Comparison of ENCODE assay signal across 1 cellular context in the genomic region with DNA sequence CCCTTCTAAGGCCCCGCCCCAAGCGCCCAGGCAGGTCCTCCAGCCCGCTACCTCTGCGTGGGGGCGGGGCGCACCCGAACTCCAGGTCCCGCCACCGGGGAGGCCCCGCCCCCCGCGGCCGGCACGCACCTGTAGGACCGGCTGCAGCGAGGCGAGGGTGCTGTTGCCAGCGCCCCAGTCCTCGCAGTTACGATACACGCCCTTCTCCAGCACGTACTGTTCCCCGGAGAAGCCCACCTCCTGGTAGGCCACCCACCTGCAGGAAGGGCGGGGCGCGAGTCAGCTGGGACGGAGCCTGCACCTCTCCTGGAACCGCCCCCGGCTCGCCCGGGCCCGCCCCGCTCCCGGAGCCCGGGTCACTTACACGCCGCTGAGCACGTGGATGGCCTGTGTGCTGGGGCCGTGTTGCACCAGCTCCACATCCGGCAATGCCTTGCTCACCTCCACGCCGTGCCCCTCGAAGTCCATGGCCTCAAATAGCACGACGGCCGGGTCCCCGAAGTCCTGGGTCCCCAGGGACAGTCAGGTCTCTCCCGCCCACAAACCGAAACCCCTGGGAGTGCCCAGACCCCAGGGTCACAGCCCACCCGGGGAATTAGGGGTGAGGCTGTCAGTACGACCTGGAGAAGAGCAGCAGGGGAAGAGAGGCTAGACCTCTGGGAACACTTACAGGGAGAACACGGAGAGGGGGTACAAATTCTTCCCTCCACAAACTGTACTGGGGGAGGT.
TF ChIP-seq lines count a peak whose summit lies in the region.

No MANE protein-coding gene starts in this region.

TF ChIP-seq in K562, 482 proteins besides CTCF, POLR2A, EP300 and RAD21 (continues in another document):
- TF ChIP-seq MCM2 (IDR thresholded peaks at IDR 0.05; ENCODE audit: low read depth) (no peak), ZNF354B (CRISPR knock-in tag; IDR thresholded peaks at IDR 0.05) (peak; percentile 64; the same call in 1 of the 2 replicates), POU5F1 (IDR thresholded peaks at IDR 0.05; ENCODE audit: borderline replicate concordance, low read depth, low read length, partially characterized antibody) (no peak), RBBP5 (IDR thresholded peaks at IDR 0.05; ENCODE audit: borderline replicate concordance, insufficient read depth, low read length, poor library complexity, severe bottlenecking) (peak; percentile 60), NCOA6 (IDR thresholded peaks at IDR 0.05) (no peak), IRF2 (CRISPR knock-in tag; IDR thresholded peaks at IDR 0.05) (peak; percentile 91; the same call in 1 of the 2 replicates), CREB1 (IDR thresholded peaks at IDR 0.05) (no peak; the same call in none of the 2 replicates), CREB1 (CRISPR knock-in tag; IDR thresholded peaks at IDR 0.05) (peak; percentile 83), ZNF584 (CRISPR knock-in tag; IDR thresholded peaks at IDR 0.05; ENCODE audit: low read depth) (peak; percentile 99), DDX20 (tag; IDR thresholded peaks at IDR 0.05; ENCODE audit: low read depth) (peak; percentile 84), MECOM (CRISPR knock-in tag; IDR thresholded peaks at IDR 0.05) (peak; percentile 95), ZNF57 (CRISPR knock-in tag; IDR thresholded peaks at IDR 0.05) (no peak), BRD4 (IDR thresholded peaks at IDR 0.05) (peak; percentile 97), HMGXB4 (CRISPR knock-in tag; IDR thresholded peaks at IDR 0.05) (peak; percentile 89; the same call in 1 of the 2 replicates), FOSL1 (tag; conservative IDR thresholded peaks at IDR 0.05) (peak; percentile 71), TFAM (CRISPR knock-in tag; conservative IDR thresholded peaks at IDR 0.05) (no peak), ARID2 (IDR thresholded peaks at IDR 0.05) (peak; percentile 39; the same call in 1 of the 2 replicates), MCM5 (IDR thresholded peaks at IDR 0.05; ENCODE audit: low read depth) (no peak), ZBTB9 (CRISPR knock-in tag; IDR thresholded peaks at IDR 0.05) (peak; percentile 98), ZBTB12 (CRISPR knock-in tag; IDR thresholded peaks at IDR 0.05) (peak; percentile 62), NCOR1 (IDR thresholded peaks at IDR 0.05) (no peak), FOXA3 (CRISPR knock-in tag; conservative IDR thresholded peaks at IDR 0.05 in 1 of 2, IDR thresholded peaks at IDR 0.05 in 1 of 2) (peak; percentile 14 to 83; a peak in 2 of 4 replicates), GABPA (tag; conservative IDR thresholded peaks at IDR 0.05; ENCODE audit: low read depth) (peak; percentile 84), ZEB2 (IDR thresholded peaks at IDR 0.05) (peak; percentile 83), ZNF644 (tag; IDR thresholded peaks at IDR 0.05; ENCODE audit: low read depth) (peak; percentile 89; the same call in 1 of the 2 replicates), ZKSCAN1 (IDR thresholded peaks at IDR 0.05; ENCODE audit: low read depth, low read length) (0 out of 2 replicates have a peak, but pooled peaks have one; percentile 13), CGGBP1 (CRISPR knock-in tag; IDR thresholded peaks at IDR 0.05) (no peak), PHF21A (IDR thresholded peaks at IDR 0.05; ENCODE audit: borderline replicate concordance, low read depth) (peak; percentile 6; the same call in 1 of the 2 replicates), CCNT2 (IDR thresholded peaks at IDR 0.05; ENCODE audit: borderline replicate concordance, extremely low read depth, insufficient read length, low read depth, low read length) (peak; percentile 58), WHSC1 (IDR thresholded peaks at IDR 0.05; ENCODE audit: low read length) (no peak), ETS1 (conservative IDR thresholded peaks at IDR 0.05; ENCODE audit: control insufficient read depth, low read depth, low read length) (0 out of 2 replicates have a peak, but pooled peaks have one; percentile 64), NR2C2 (CRISPR knock-in tag; IDR thresholded peaks at IDR 0.05) (peak; percentile 93), NR2C2 (tag; IDR thresholded peaks at IDR 0.05) (peak; percentile 94), ZNF639 (CRISPR knock-in tag; conservative IDR thresholded peaks at IDR 0.05 in 1 of 2, IDR thresholded peaks at IDR 0.05 in 1 of 2) (peak in 1 of 2 experiments; percentile 84; a peak in 2 of 4 replicates), CREM (IDR thresholded peaks at IDR 0.05; ENCODE audit: low read depth) (peak; percentile 24; the same call in 1 of the 2 replicates), TAF15 (IDR thresholded peaks at IDR 0.05; ENCODE audit: low read depth, low read length) (no peak), BACH1 (tag; IDR thresholded peaks at IDR 0.05) (peak; percentile 86), ARNT (IDR thresholded peaks at IDR 0.05) (no peak; a peak in 1 of 4 replicates)
- TF ChIP-seq, protein P1, sequence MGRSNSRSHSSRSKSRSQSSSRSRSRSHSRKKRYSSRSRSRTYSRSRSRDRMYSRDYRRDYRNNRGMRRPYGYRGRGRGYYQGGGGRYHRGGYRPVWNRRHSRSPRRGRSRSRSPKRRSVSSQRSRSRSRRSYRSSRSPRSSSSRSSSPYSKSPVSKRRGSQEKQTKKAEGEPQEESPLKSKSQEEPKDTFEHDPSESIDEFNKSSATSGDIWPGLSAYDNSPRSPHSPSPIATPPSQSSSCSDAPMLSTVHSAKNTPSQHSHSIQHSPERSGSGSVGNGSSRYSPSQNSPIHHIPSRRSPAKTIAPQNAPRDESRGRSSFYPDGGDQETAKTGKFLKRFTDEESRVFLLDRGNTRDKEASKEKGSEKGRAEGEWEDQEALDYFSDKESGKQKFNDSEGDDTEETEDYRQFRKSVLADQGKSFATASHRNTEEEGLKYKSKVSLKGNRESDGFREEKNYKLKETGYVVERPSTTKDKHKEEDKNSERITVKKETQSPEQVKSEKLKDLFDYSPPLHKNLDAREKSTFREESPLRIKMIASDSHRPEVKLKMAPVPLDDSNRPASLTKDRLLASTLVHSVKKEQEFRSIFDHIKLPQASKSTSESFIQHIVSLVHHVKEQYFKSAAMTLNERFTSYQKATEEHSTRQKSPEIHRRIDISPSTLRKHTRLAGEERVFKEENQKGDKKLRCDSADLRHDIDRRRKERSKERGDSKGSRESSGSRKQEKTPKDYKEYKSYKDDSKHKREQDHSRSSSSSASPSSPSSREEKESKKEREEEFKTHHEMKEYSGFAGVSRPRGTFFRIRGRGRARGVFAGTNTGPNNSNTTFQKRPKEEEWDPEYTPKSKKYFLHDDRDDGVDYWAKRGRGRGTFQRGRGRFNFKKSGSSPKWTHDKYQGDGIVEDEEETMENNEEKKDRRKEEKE (IDR thresholded peaks at IDR 0.05; ENCODE audit: borderline replicate concordance in 1 of 2, control insufficient read depth in 1 of 2, low read depth in 2 of 2, low read length in 1 of 2): no peak
- TF ChIP-seq, protein P2, sequence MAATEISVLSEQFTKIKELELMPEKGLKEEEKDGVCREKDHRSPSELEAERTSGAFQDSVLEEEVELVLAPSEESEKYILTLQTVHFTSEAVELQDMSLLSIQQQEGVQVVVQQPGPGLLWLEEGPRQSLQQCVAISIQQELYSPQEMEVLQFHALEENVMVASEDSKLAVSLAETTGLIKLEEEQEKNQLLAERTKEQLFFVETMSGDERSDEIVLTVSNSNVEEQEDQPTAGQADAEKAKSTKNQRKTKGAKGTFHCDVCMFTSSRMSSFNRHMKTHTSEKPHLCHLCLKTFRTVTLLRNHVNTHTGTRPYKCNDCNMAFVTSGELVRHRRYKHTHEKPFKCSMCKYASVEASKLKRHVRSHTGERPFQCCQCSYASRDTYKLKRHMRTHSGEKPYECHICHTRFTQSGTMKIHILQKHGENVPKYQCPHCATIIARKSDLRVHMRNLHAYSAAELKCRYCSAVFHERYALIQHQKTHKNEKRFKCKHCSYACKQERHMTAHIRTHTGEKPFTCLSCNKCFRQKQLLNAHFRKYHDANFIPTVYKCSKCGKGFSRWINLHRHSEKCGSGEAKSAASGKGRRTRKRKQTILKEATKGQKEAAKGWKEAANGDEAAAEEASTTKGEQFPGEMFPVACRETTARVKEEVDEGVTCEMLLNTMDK (IDR thresholded peaks at IDR 0.05; ENCODE audit: borderline replicate concordance, insufficient read depth, low read depth, low read length, poor library complexity, severe bottlenecking): no peak
- TF ChIP-seq, protein P3, sequence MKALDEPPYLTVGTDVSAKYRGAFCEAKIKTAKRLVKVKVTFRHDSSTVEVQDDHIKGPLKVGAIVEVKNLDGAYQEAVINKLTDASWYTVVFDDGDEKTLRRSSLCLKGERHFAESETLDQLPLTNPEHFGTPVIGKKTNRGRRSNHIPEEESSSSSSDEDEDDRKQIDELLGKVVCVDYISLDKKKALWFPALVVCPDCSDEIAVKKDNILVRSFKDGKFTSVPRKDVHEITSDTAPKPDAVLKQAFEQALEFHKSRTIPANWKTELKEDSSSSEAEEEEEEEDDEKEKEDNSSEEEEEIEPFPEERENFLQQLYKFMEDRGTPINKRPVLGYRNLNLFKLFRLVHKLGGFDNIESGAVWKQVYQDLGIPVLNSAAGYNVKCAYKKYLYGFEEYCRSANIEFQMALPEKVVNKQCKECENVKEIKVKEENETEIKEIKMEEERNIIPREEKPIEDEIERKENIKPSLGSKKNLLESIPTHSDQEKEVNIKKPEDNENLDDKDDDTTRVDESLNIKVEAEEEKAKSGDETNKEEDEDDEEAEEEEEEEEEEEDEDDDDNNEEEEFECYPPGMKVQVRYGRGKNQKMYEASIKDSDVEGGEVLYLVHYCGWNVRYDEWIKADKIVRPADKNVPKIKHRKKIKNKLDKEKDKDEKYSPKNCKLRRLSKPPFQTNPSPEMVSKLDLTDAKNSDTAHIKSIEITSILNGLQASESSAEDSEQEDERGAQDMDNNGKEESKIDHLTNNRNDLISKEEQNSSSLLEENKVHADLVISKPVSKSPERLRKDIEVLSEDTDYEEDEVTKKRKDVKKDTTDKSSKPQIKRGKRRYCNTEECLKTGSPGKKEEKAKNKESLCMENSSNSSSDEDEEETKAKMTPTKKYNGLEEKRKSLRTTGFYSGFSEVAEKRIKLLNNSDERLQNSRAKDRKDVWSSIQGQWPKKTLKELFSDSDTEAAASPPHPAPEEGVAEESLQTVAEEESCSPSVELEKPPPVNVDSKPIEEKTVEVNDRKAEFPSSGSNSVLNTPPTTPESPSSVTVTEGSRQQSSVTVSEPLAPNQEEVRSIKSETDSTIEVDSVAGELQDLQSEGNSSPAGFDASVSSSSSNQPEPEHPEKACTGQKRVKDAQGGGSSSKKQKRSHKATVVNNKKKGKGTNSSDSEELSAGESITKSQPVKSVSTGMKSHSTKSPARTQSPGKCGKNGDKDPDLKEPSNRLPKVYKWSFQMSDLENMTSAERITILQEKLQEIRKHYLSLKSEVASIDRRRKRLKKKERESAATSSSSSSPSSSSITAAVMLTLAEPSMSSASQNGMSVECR (CRISPR knock-in tag; IDR thresholded peaks at IDR 0.05): peak; percentile 98
- TF ChIP-seq, protein P4, sequence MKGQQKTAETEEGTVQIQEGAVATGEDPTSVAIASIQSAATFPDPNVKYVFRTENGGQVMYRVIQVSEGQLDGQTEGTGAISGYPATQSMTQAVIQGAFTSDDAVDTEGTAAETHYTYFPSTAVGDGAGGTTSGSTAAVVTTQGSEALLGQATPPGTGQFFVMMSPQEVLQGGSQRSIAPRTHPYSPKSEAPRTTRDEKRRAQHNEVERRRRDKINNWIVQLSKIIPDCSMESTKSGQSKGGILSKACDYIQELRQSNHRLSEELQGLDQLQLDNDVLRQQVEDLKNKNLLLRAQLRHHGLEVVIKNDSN (CRISPR knock-in tag; IDR thresholded peaks at IDR 0.05): peak; percentile 89
